Comparison of ENCODE assay signal across 13 cellular contexts in genomic region chr22:24543679-24544243, GRCh38. TPM values are rescaled to one million over a fixed set of nuclear protein-coding genes. Genes with fewer than 3 reads are reported as not detected.
"Had no signal": no experiment of that assay in that cellular context is flagged by ENCODE, and none has a peak within 500 bp of the region (broad histone marks: within the 10 kb centered on the region; RNA-seq: fewer than 3 reads in every experiment).

No MANE protein-coding gene starts in this region.

- H3K4me3 ChIP-seq: smooth muscle cell, testis had no signal

- H3K9ac ChIP-seq: parathyroid adenoma had no signal

- ATAC-seq: activated naive CD4-positive, alpha-beta T cell treated with anti-CD3 and anti-CD28 coated beads, Interleukin-2, amount 50 U/mL, for 72 hours; stimulated activated naive B cell treated with anti-CD40 and anti-IgM and Interleukin-4, amounts not matched to agents 10 μg/mL and 1 μg/mL and 100 μg/mL, for 72 hours; T-helper 17 cell had no signal

- H3K9me3 Mint-ChIP-seq: activated naive CD4-positive, alpha-beta T cell treated with anti-CD3 and anti-CD28 coated beads, Interleukin-2, amount 50 U/mL, for 72 hours; endodermal cell; neural crest cell; stimulated activated naive B cell treated with anti-CD40 and anti-IgM and Interleukin-4, amounts not matched to agents 10 μg/mL and 1 μg/mL and 100 μg/mL, for 72 hours had no signal

- H3K79me2 ChIP-seq: parathyroid adenoma had no signal

- DNase-seq: activated CD4-positive, alpha-beta T cell treated with anti-CD3 and anti-CD28 coated beads, Interleukin-2, amount 50 U/mL, for 1 hour; amniotic stem cell; brain microvascular endothelial cell; dermis blood vessel endothelial cell; endodermal cell; glutamatergic neuron; stimulated activated naive B cell treated with anti-CD40 and anti-IgM and Interleukin-4, amounts not matched to agents 10 μg/mL and 1 μg/mL and 100 μg/mL, for 72 hours; T-helper 17 cell; testis had no signal

- H3K4me3 Mint-ChIP-seq: endodermal cell; neural crest cell; stimulated activated naive B cell treated with anti-CD40 and anti-IgM and Interleukin-4, amounts not matched to agents 10 μg/mL and 1 μg/mL and 100 μg/mL, for 72 hours; T-helper 17 cell had no signal

- H3K27ac ChIP-seq: brain microvascular endothelial cell, parathyroid adenoma, testis had no signal

- H3K9me3 ChIP-seq: testis had no signal

- H2AFZ ChIP-seq: parathyroid adenoma had no signal

- H3K4me2 ChIP-seq: smooth muscle cell had no signal

- H3K27ac Mint-ChIP-seq: endodermal cell, T-helper 17 cell had no signal

- H3K4me1 Mint-ChIP-seq: endodermal cell, neural crest cell had no signal

- H3K27me3 ChIP-seq: brain microvascular endothelial cell, testis had no signal

- H3K4me1 ChIP-seq: parathyroid adenoma had no signal

RNA-seq across cellular contexts. Expression of gene UPB1, which starts 48.6 kb away (rescaled TPM):
- total RNA-seq: neural crest cell, smooth muscle cell had no signal
